Comparison of ENCODE assay signal across 10 cellular contexts in the genomic region with DNA sequence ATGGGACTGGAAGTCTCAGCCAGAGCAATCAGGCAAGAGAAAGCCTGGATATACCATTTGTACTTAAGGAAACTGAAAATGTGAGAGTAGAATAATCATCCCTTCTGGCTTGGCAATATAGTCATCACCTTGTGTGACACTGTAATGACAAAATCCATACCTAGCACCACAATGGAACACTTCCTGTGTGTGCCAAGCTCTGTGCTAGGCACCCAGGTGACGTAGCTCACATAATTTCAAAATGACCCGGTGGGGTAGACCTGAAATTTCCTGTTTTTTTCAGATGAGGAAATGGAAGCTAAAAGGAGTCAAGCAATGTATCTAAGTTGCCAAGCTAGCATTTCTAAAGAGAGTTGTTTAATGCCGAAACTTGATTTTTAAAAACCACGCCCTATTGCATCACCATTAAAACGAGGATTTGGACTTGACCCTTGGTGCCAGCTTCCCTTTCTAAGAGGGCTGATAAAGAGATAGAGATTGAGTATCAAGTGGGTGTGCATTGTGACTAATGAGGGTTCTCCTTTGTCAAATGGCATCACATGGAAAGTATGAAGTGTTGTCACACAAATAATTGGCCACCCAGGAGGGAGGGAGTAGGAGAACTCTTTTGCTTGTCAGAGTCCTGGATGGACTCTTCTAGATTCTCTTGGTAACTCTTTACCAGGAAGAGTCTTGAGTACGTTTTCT.
A peak's percentile ranks its signal among the peaks of the same experiment; 100 is the strongest.
DNase-seq lines count a peak whose midpoint lies in the region; ATAC-seq and TF ChIP-seq lines count a peak whose summit lies in the region.
"Had no signal": no experiment of that assay in that cellular context is flagged by ENCODE, and none has a peak within 500 bp of the region (broad histone marks: within the 10 kb centered on the region; RNA-seq: fewer than 3 reads in every experiment).

No MANE protein-coding gene starts in this region.

- no peak for ATAC-seq in HG02884 (IDR thresholded peaks at IDR 0.05; ENCODE audit: unreplicated experiment)
- ATAC-seq in GM19324 (IDR thresholded peaks at IDR 0.05; ENCODE audit: low FRiP score, unreplicated experiment): no peak

- H3K4me3 ChIP-seq in HUES48 (ENCODE audit: low read depth, low read length) (no peak overlapping the region), tibial artery (no peak overlapping the region)

- H3K4me1 ChIP-seq in HUES48 (ENCODE audit: control insufficient read depth, insufficient read depth, low read length) (peaks cover 49% of the 10 kb centered on the region), tibial artery (peaks cover 0 to 22% (median 1%) of the 10 kb centered on the region in 4 donors)

- H3K27ac Mint-ChIP-seq in brain (peak overlapping the region in 4 of 5 experiments; percentile 10 to 88 (median 72)), nephron progenitor cell (no peak overlapping the region)
- H3K27ac Mint-ChIP-seq: activated CD4-positive, alpha-beta memory T cell treated with anti-CD3 and anti-CD28 coated beads, Interleukin-2, amount 10 ng/mL, durations not matched to agents 7 days and 5 days; IgD-negative memory B cell; stimulated activated naive CD8-positive, alpha-beta T cell treated with anti-CD3 and anti-CD28 coated beads, Interleukin-15, Interleukin-2, amounts not matched to agents 100 ng/mL and 50 ng/mL, for 24 hours had no signal

- no peaks in the 10 kb centered on the region for H3K36me3 ChIP-seq in HUES48 (ENCODE audit: control insufficient read depth, insufficient read depth, low read length)
- H3K36me3 ChIP-seq in tibial artery: no peaks in the 10 kb centered on the region

- H3K4me3 Mint-ChIP-seq in brain (no peak overlapping the region), nephron progenitor cell (no peak overlapping the region)
- H3K4me3 Mint-ChIP-seq: activated CD4-positive, alpha-beta memory T cell treated with anti-CD3 and anti-CD28 coated beads, Interleukin-2, amount 10 ng/mL, durations not matched to agents 7 days and 5 days; IgD-negative memory B cell; stimulated activated naive CD8-positive, alpha-beta T cell treated with anti-CD3 and anti-CD28 coated beads, Interleukin-15, Interleukin-2, amounts not matched to agents 100 ng/mL and 50 ng/mL, for 24 hours had no signal

- DNase-seq in inferior parietal cortex (ENCODE audit: extremely low spot score) (peak; percentile 14), tibial artery (no peak), nephron progenitor cell (no peak)
- DNase-seq: activated CD4-positive, alpha-beta memory T cell treated with anti-CD3 and anti-CD28 coated beads, Interleukin-2, amount 10 ng/mL, durations not matched to agents 7 days and 5 days had no signal

- H3K9ac ChIP-seq in HUES48 (ENCODE audit: low read depth, low read length): no peak overlapping the region

- H3K27ac ChIP-seq in HUES48 (ENCODE audit: low read depth, low read length): peak overlapping the region; percentile 42
- peak overlapping the region; percentile 67 for H3K27ac ChIP-seq in tibial artery

- H3K36me3 Mint-ChIP-seq in brain (no peaks in the 10 kb centered on the region), nephron progenitor cell (ENCODE audit: low read depth) (no peaks in the 10 kb centered on the region)

- TF ChIP-seq CTCF in brain (conservative IDR thresholded peaks at IDR 0.05) (no peak), tibial artery (IDR thresholded peaks at IDR 0.05) (no peak), nephron progenitor cell (IDR thresholded peaks at IDR 0.05) (no peak)

- peaks cover 38% of the 10 kb centered on the region for H3K4me1 Mint-ChIP-seq in brain
- peaks cover 6% of the 10 kb centered on the region for H3K4me1 Mint-ChIP-seq in nephron progenitor cell
- H3K4me1 Mint-ChIP-seq: activated CD4-positive, alpha-beta memory T cell treated with anti-CD3 and anti-CD28 coated beads, Interleukin-2, amount 10 ng/mL, durations not matched to agents 7 days and 5 days; IgD-negative memory B cell had no signal

- intact Hi-C loops in tibial artery (cut with DNase I; ENCODE audit: low total_unique reads): no loop called here

- H3K27me3 Mint-ChIP-seq in brain (no peaks in the 10 kb centered on the region), nephron progenitor cell (ENCODE audit: low read depth, poor library complexity) (no peaks in the 10 kb centered on the region)
- H3K27me3 Mint-ChIP-seq: activated CD4-positive, alpha-beta memory T cell treated with anti-CD3 and anti-CD28 coated beads, Interleukin-2, amount 10 ng/mL, durations not matched to agents 7 days and 5 days; IgD-negative memory B cell; stimulated activated naive CD8-positive, alpha-beta T cell treated with anti-CD3 and anti-CD28 coated beads, Interleukin-15, Interleukin-2, amounts not matched to agents 100 ng/mL and 50 ng/mL, for 24 hours had no signal

- H3K9me3 Mint-ChIP-seq in brain (peaks cover 0 to 11% (median 0%) of the 10 kb centered on the region in 5 experiments), nephron progenitor cell (peaks cover 14% of the 10 kb centered on the region)
- H3K9me3 Mint-ChIP-seq: activated CD4-positive, alpha-beta memory T cell treated with anti-CD3 and anti-CD28 coated beads, Interleukin-2, amount 10 ng/mL, durations not matched to agents 7 days and 5 days had no signal

- H3K27me3 ChIP-seq in HUES48 (ENCODE audit: control insufficient read depth, insufficient read depth, low read length): no peaks in the 10 kb centered on the region
- no peaks in the 10 kb centered on the region for H3K27me3 ChIP-seq in tibial artery

- 0 out of 2 replicates have a peak, but pooled peaks cover 8% of the 10 kb centered on the region for H3K9me3 ChIP-seq in HUES48 (ENCODE audit: control insufficient read depth, insufficient read depth, low read length)
- peaks cover 0 to 7% (median 0%) of the 10 kb centered on the region in 3 donors for H3K9me3 ChIP-seq in tibial artery
